Comparison of ENCODE assay signal across 8 cellular contexts in the genomic region with DNA sequence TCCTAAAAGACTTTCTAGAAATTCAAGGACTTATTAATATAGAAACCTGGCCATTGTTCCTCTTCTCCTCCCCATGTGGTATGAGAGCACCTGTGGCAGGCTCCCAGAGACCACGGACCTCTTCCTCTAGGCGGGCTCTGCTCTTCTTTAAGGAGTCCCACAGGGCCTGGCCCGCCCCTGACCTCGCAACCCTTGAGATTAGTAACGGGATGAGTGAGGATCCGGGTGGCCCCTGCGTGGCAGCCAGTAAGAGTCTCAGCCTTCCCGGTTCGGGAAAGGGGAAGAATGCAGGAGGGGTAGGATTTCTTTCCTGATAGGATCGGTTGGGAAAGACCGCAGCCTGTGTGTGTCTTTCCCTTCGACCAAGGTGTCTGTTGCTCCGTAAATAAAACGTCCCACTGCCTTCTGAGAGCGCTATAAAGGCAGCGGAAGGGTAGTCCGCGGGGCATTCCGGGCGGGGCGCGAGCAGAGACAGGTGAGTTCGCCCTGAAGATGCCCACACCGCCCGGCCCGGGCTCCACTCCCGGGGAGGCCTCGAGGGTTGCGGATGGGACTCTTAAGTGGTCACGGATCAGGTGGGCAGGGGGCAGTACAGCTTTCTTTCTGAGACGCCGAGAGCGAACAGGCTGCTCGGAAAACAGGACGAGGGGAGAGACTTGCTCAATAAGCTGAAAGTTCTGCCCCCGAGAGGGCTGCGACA. TPM values are rescaled to one million over a fixed set of nuclear protein-coding genes. Genes with fewer than 3 reads are reported as not detected.
DNase-seq lines count a peak whose midpoint lies in the region; ATAC-seq and TF ChIP-seq lines count a peak whose summit lies in the region.

Gene SLC26A4 (plus strand): TSS at position 448 of the 700 bp plus-strand sequence. CDS start 814 bp downstream, outside the sequence.

- H3K9me3 ChIP-seq in SK-N-MC (ENCODE audit: low read depth, low read length) (no peaks in the 10 kb centered on the region), mucosa of descending colon (no peaks in the 10 kb centered on the region), tibial nerve (no peaks in the 10 kb centered on the region)

- 4% methylated on average over 29 to 37 of the region's 37 CpGs for WGBS in tibial nerve, 2 donors

- intact Hi-C loops in mucosa of descending colon (cut with DNase I, micrococcal nuclease), result no loop called here

- TF ChIP-seq EP300 in tibial nerve (IDR thresholded peaks at IDR 0.05), result no peak

- TF ChIP-seq POLR2A in tibial nerve (IDR thresholded peaks at IDR 0.05), result no peak

- CTCF ChIA-PET in RWPE1 (lab: Yijun Ruan, JAX), result no interaction called here

- H3K36me3 ChIP-seq in SK-N-MC (ENCODE audit: insufficient read depth, low read length), result no peaks in the 10 kb centered on the region
- no peaks in the 10 kb centered on the region for H3K36me3 ChIP-seq in mucosa of descending colon (ENCODE audit: low read depth)
- no peaks in the 10 kb centered on the region for H3K36me3 ChIP-seq in tibial nerve

- H3K4me1 ChIP-seq in mucosa of descending colon (ENCODE audit: low read depth) (peaks cover 13% of the 10 kb centered on the region), tibial nerve (peaks cover 0 to 19% (median 14%) of the 10 kb centered on the region in 4 donors)

- POLR2A ChIA-PET in RWPE1 (lab: Yijun Ruan, JAX; ENCODE audit: low non-redundant PET), result no interaction called here

- DNase-seq in SK-N-MC (ENCODE audit: low read depth, low spot score) (no peak), dermis microvascular lymphatic vessel endothelial cell (ENCODE audit: low read depth in 2 of 2) (no peak), mucosa of descending colon (peak in 1 of 3 donors; percentile 8), tibial nerve (ENCODE audit: low spot score in 2 of 2) (no peak), RWPE1 (ENCODE audit: low spot score) (no peak), hippocampal formation (lab: John Stamatoyannopoulos, UW) (no peak)

- TF ChIP-seq CTCF in C4-2B (conservative IDR thresholded peaks at IDR 0.05) (no peak), mucosa of descending colon (IDR thresholded peaks at IDR 0.05) (no peak), tibial nerve (IDR thresholded peaks at IDR 0.05) (no peak), RWPE1 (conservative IDR thresholded peaks at IDR 0.05; ENCODE audit: low read depth) (no peak)

- H3K27me3 ChIP-seq in tibial nerve, result peaks cover 3 to 29% of the 10 kb centered on the region in 2 donors

- ATAC-seq in GM21619 (IDR thresholded peaks at IDR 0.05; ENCODE audit: unreplicated experiment) (peak; percentile 53), mucosa of descending colon (peak; percentile 30)

- peak within 1 kb of the TSS; percentile 67 for H3K4me3 ChIP-seq in SK-N-MC
- H3K4me3 ChIP-seq in mucosa of descending colon, result no peak within 1 kb of the TSS
- peak within 1 kb of the TSS; percentile 21 to 53 (median 42) for H3K4me3 ChIP-seq in tibial nerve

- peak within 1 kb of the TSS; percentile 37 for H3K27ac ChIP-seq in C4-2B
- no peak within 1 kb of the TSS for H3K27ac ChIP-seq in SK-N-MC
- no peak within 1 kb of the TSS for H3K27ac ChIP-seq in tibial nerve
- H3K27ac ChIP-seq in RWPE1, result no peak within 1 kb of the TSS

- no peak within 1 kb of the TSS for H3K9ac ChIP-seq in SK-N-MC (ENCODE audit: insufficient read length)

RNA-seq across cellular contexts. Expression of gene SLC26A4, which starts in this region (rescaled TPM):
- total RNA-seq in dermis microvascular lymphatic vessel endothelial cell, result 10.4 and 18.2 TPM in 2 replicates
- 1 to 10 TPM in 1 of 3 donors, under 1 TPM in 2; 0.48 to 1.4 (median 0.57) TPM for total RNA-seq in mucosa of descending colon
- total RNA-seq in tibial nerve, result under 1 TPM; 0.39 to 0.66 (median 0.51) TPM
